In genomic region chr16:21272253-21272652, GRCh38 we compare ENCODE assay signal across 35 cellular contexts. TPM values are rescaled to one million over a fixed set of nuclear protein-coding genes. Genes with fewer than 3 reads are reported as not detected.
"Had no signal": no experiment of that assay in that cellular context is flagged by ENCODE, and none has a peak within 500 bp of the region (broad histone marks: within the 10 kb centered on the region; RNA-seq: fewer than 3 reads in every experiment).

No MANE protein-coding gene starts in this region.

- H3K4me3 Mint-ChIP-seq: activated B cell treated with CpG ODN at 0.5 μM for 24 hours; activated CD4-positive, alpha-beta memory T cell treated with anti-CD3 and anti-CD28 coated beads for 36 hours; activated CD4-positive, alpha-beta T cell treated with anti-CD3 and anti-CD28 coated beads, Interleukin-2, amount 10 ng/mL, durations not matched to agents 24 days and 14 days; activated CD8-positive, alpha-beta memory T cell treated with anti-CD3 and anti-CD28 coated beads, Interleukin-2, amount 10 ng/mL, durations not matched to agents 7 days and 5 days; activated CD8-positive, alpha-beta T cell treated with anti-CD3 and anti-CD28 coated beads, Interleukin-2, amount 10 ng/mL, durations not matched to agents 7 days and 5 days; activated naive CD4-positive, alpha-beta T cell treated with anti-CD3 and anti-CD28 coated beads, Interleukin-2, amount 10 ng/mL, durations not matched to agents 7 days and 5 days; activated naive CD4-positive, alpha-beta T cell treated with anti-CD3 and anti-CD28 coated beads, Interleukin-2, amount 50 U/mL, for 24 hours; activated naive CD8-positive, alpha-beta T cell; activated naive CD8-positive, alpha-beta T cell treated with anti-CD3 and anti-CD28 coated beads, Interleukin-2, amount 10 ng/mL, durations not matched to agents 7 days and 5 days; activated naive CD8-positive, alpha-beta T cell treated with anti-CD3 and anti-CD28 coated beads, Interleukin-2, amount 50 U/mL, for 24 hours; activated T-cell treated with anti-CD3 and anti-CD28 coated beads, Interleukin-2, amount 50 U/mL, for 24 hours; T-cell; T-helper 17 cell had no signal

- H3K9me3 Mint-ChIP-seq: activated B cell treated with CpG ODN at 0.5 μM for 24 hours; activated CD4-positive, alpha-beta memory T cell treated with anti-CD3 and anti-CD28 coated beads for 36 hours; activated CD4-positive, alpha-beta T cell treated with anti-CD3 and anti-CD28 coated beads, Interleukin-2, amount 10 ng/mL, durations not matched to agents 24 days and 14 days; activated naive CD4-positive, alpha-beta T cell treated with anti-CD3 and anti-CD28 coated beads, Interleukin-2, amount 10 ng/mL, durations not matched to agents 7 days and 5 days; activated naive CD4-positive, alpha-beta T cell treated with anti-CD3 and anti-CD28 coated beads, Interleukin-2, amount 50 U/mL, for 24 hours; activated naive CD8-positive, alpha-beta T cell treated with anti-CD3 and anti-CD28 coated beads, Interleukin-2, amount 10 ng/mL, durations not matched to agents 7 days and 5 days; activated naive CD8-positive, alpha-beta T cell treated with anti-CD3 and anti-CD28 coated beads, Interleukin-2, amount 50 U/mL, for 24 hours; activated T-cell treated with anti-CD3 and anti-CD28 coated beads, Interleukin-2, amount 50 U/mL, for 24 hours; activated T-helper 2 cell treated with anti-CD3 and anti-CD28 coated beads, Interferon-gamma antibody, Interleukin-2, Interleukin-4, amounts not matched to agents 10 μg/mL and 5 μg/mL and 100 μg/mL, durations not matched to agents 14 hours and 24 hours and 36 hours; T-cell had no signal

- H3K4me1 Mint-ChIP-seq: activated CD4-positive, alpha-beta T cell treated with anti-CD3 and anti-CD28 coated beads, Interleukin-2, amount 10 ng/mL, durations not matched to agents 24 days and 14 days; activated CD8-positive, alpha-beta memory T cell treated with anti-CD3 and anti-CD28 coated beads, Interleukin-2, amount 10 ng/mL, durations not matched to agents 7 days and 5 days; activated naive CD4-positive, alpha-beta T cell treated with anti-CD3 and anti-CD28 coated beads, Interleukin-2, amount 10 ng/mL, durations not matched to agents 7 days and 5 days; activated naive CD4-positive, alpha-beta T cell treated with anti-CD3 and anti-CD28 coated beads, Interleukin-2, amount 50 U/mL, for 24 hours; activated naive CD8-positive, alpha-beta T cell treated with anti-CD3 and anti-CD28 coated beads, Interleukin-2, amount 10 ng/mL, durations not matched to agents 7 days and 5 days; T-cell; T-helper 17 cell had no signal

- H3K36me3 Mint-ChIP-seq: activated CD4-positive, alpha-beta memory T cell treated with anti-CD3 and anti-CD28 coated beads for 36 hours; activated CD8-positive, alpha-beta memory T cell treated with anti-CD3 and anti-CD28 coated beads, Interleukin-2, amount 10 ng/mL, durations not matched to agents 7 days and 5 days; activated naive CD4-positive, alpha-beta T cell treated with anti-CD3 and anti-CD28 coated beads, Interleukin-2, amount 10 ng/mL, durations not matched to agents 7 days and 5 days; activated naive CD4-positive, alpha-beta T cell treated with anti-CD3 and anti-CD28 coated beads, Interleukin-2, amount 50 U/mL, for 24 hours; activated naive CD8-positive, alpha-beta T cell; activated naive CD8-positive, alpha-beta T cell treated with anti-CD3 and anti-CD28 coated beads, Interleukin-2, amount 10 ng/mL, durations not matched to agents 7 days and 5 days; T-cell had no signal

- H3K36me3 ChIP-seq: brain microvascular endothelial cell, breast epithelium had no signal

- ATAC-seq: activated CD8-positive, alpha-beta memory T cell treated with anti-CD3 and anti-CD28 coated beads, Interleukin-2, amount 10 ng/mL, durations not matched to agents 7 days and 5 days; activated CD8-positive, alpha-beta T cell treated with anti-CD3 and anti-CD28 coated beads, Interleukin-2, amount 10 ng/mL, durations not matched to agents 7 days and 5 days; activated naive CD8-positive, alpha-beta T cell treated with anti-CD3 and anti-CD28 coated beads, Interleukin-2, amount 50 U/mL, for 24 hours; body of pancreas; T-cell; T-helper 17 cell had no signal

- H3K27me3 ChIP-seq: body of pancreas had no signal

- FAIRE-seq: astrocyte, TTC549 had no signal

- H3K4me1 ChIP-seq: body of pancreas, breast epithelium had no signal

- H3K4me3 ChIP-seq: body of pancreas, breast epithelium had no signal

- H3K27ac Mint-ChIP-seq: activated B cell treated with CpG ODN at 0.5 μM for 24 hours; activated CD4-positive, alpha-beta memory T cell treated with anti-CD3 and anti-CD28 coated beads for 36 hours; activated CD4-positive, alpha-beta T cell treated with anti-CD3 and anti-CD28 coated beads, Interleukin-2, amount 10 ng/mL, durations not matched to agents 24 days and 14 days; activated CD8-positive, alpha-beta memory T cell treated with anti-CD3 and anti-CD28 coated beads, Interleukin-2, amount 10 ng/mL, durations not matched to agents 7 days and 5 days; activated CD8-positive, alpha-beta T cell treated with anti-CD3 and anti-CD28 coated beads, Interleukin-2, amount 10 ng/mL, durations not matched to agents 7 days and 5 days; activated naive CD4-positive, alpha-beta T cell treated with anti-CD3 and anti-CD28 coated beads, Interleukin-2, amount 10 ng/mL, durations not matched to agents 7 days and 5 days; activated naive CD4-positive, alpha-beta T cell treated with anti-CD3 and anti-CD28 coated beads, Interleukin-2, amount 50 U/mL, for 24 hours; activated naive CD8-positive, alpha-beta T cell; activated naive CD8-positive, alpha-beta T cell treated with anti-CD3 and anti-CD28 coated beads, Interleukin-2, amount 10 ng/mL, durations not matched to agents 7 days and 5 days; activated naive CD8-positive, alpha-beta T cell treated with anti-CD3 and anti-CD28 coated beads, Interleukin-2, amount 50 U/mL, for 24 hours; activated T-cell treated with anti-CD3 and anti-CD28 coated beads, Interleukin-2, amount 50 U/mL, for 24 hours; activated T-helper 2 cell treated with anti-CD3 and anti-CD28 coated beads, Interferon-gamma antibody, Interleukin-2, Interleukin-4, amounts not matched to agents 10 μg/mL and 5 μg/mL and 100 μg/mL, durations not matched to agents 14 hours and 24 hours and 36 hours; T-cell; T-helper 17 cell had no signal

- DNase-seq: activated B cell treated with CpG ODN at 0.5 μM for 24 hours; activated CD4-positive, alpha-beta memory T cell treated with anti-CD3 and anti-CD28 coated beads for 36 hours; activated CD4-positive, alpha-beta T cell treated with anti-CD3 and anti-CD28 coated beads for 4 hours; activated CD4-positive, alpha-beta T cell treated with anti-CD3 and anti-CD28 coated beads, Interleukin-2, amount 10 ng/mL, durations not matched to agents 24 days and 14 days; activated CD4-positive, alpha-beta T cell treated with anti-CD3 and anti-CD28 coated beads, Interleukin-2, amount 50 U/mL, for 1 hour; activated CD4-positive, alpha-beta T cell treated with anti-CD3 and anti-CD28 coated beads, Interleukin-2, amount 50 U/mL, for 4 hours; activated CD4-positive, CD25-positive, alpha-beta regulatory T cell treated with anti-CD3 and anti-CD28 coated beads, Interleukin-2, amount 50 U/mL, for 72 hours; activated CD8-positive, alpha-beta memory T cell treated with anti-CD3 and anti-CD28 coated beads for 24 hours; activated CD8-positive, alpha-beta memory T cell treated with anti-CD3 and anti-CD28 coated beads, Interleukin-2, amount 10 ng/mL, durations not matched to agents 7 days and 5 days; activated CD8-positive, alpha-beta memory T cell treated with anti-CD3 and anti-CD28 coated beads, Interleukin-2, amount 50 U/mL, for 48 hours; activated CD8-positive, alpha-beta T cell treated with anti-CD3 and anti-CD28 coated beads, Interleukin-2, amount 10 ng/mL, durations not matched to agents 7 days and 5 days; activated effector memory CD4-positive, alpha-beta T cell treated with Interleukin-2 at 50 U/mL for 16 hours; activated gamma-delta T cell; activated naive CD4-positive, alpha-beta T cell treated with anti-CD3 and anti-CD28 coated beads, Interleukin-2, amount 10 ng/mL, durations not matched to agents 7 days and 5 days; activated naive CD4-positive, alpha-beta T cell treated with Interleukin-2 at 50 U/mL for 16 hours; activated naive CD8-positive, alpha-beta T cell treated with anti-CD3 and anti-CD28 coated beads, Interleukin-2, amount 10 ng/mL, durations not matched to agents 7 days and 5 days; activated naive CD8-positive, alpha-beta T cell treated with anti-CD3 and anti-CD28 coated beads, Interleukin-2, amount 50 U/mL, for 24 hours; activated T-cell treated with anti-CD3 and anti-CD28 coated beads, Interleukin-2, amount 50 U/mL, for 24 hours; activated T-cell treated with anti-CD3 and anti-CD28 coated beads, Interleukin-2, amount 50 U/mL, for 48 hours; aorta; body of pancreas; brain microvascular endothelial cell; central memory CD4-positive, alpha-beta T cell; T-cell; T-helper 17 cell had no signal

- H3K9me3 ChIP-seq: body of pancreas, breast epithelium had no signal

- H3K27ac ChIP-seq: body of pancreas, brain microvascular endothelial cell, breast epithelium, VCaP had no signal

RNA-seq across cellular contexts. Expression of gene CRYM, which starts 5.8 kb away (rescaled TPM):
- total RNA-seq: activated CD4-positive, alpha-beta memory T cell treated with anti-CD3 and anti-CD28 coated beads for 36 hours; activated CD4-positive, alpha-beta T cell treated with anti-CD3 and anti-CD28 coated beads, Interleukin-2, amount 10 ng/mL, durations not matched to agents 24 days and 14 days; activated CD8-positive, alpha-beta memory T cell treated with anti-CD3 and anti-CD28 coated beads, Interleukin-2, amount 10 ng/mL, durations not matched to agents 7 days and 5 days; activated CD8-positive, alpha-beta T cell treated with anti-CD3 and anti-CD28 coated beads, Interleukin-2, amount 10 ng/mL, durations not matched to agents 7 days and 5 days; activated naive CD8-positive, alpha-beta T cell treated with anti-CD3 and anti-CD28 coated beads, Interleukin-2, amount 10 ng/mL, durations not matched to agents 7 days and 5 days; activated T-helper 2 cell treated with anti-CD3 and anti-CD28 coated beads, Interferon-gamma antibody, Interleukin-2, Interleukin-4, amounts not matched to agents 10 μg/mL and 5 μg/mL and 100 μg/mL, durations not matched to agents 14 hours and 24 hours and 36 hours; T-helper 1 cell treated with Interleukin-12 subunit alpha and Interleukin-12 subunit beta and Interleukin-4 antibody, amounts not matched to agents 30 ng/mL and 1 ng/mL, for 36 hours; T-helper 2 cell treated with Interferon-gamma antibody and Interleukin-4, amounts not matched to agents 100 ng/mL and 5 ng/mL, for 36 hours had no signal

RNA-seq across cellular contexts. Expression of gene ANKS4B, which starts 38.8 kb away (rescaled TPM):
- total RNA-seq: activated B cell treated with CpG ODN at 0.5 μM for 24 hours; activated CD4-positive, alpha-beta memory T cell treated with anti-CD3 and anti-CD28 coated beads for 36 hours; activated CD4-positive, alpha-beta T cell treated with anti-CD3 and anti-CD28 coated beads, Interleukin-2, amount 10 ng/mL, durations not matched to agents 24 days and 14 days; activated CD8-positive, alpha-beta memory T cell treated with anti-CD3 and anti-CD28 coated beads, Interleukin-2, amount 10 ng/mL, durations not matched to agents 7 days and 5 days; activated CD8-positive, alpha-beta T cell treated with anti-CD3 and anti-CD28 coated beads, Interleukin-2, amount 10 ng/mL, durations not matched to agents 7 days and 5 days; activated naive CD8-positive, alpha-beta T cell treated with anti-CD3 and anti-CD28 coated beads, Interleukin-2, amount 10 ng/mL, durations not matched to agents 7 days and 5 days; activated T-helper 2 cell treated with anti-CD3 and anti-CD28 coated beads, Interferon-gamma antibody, Interleukin-2, Interleukin-4, amounts not matched to agents 10 μg/mL and 5 μg/mL and 100 μg/mL, durations not matched to agents 14 hours and 24 hours and 36 hours; aorta; astrocyte; cardiac septum; T-helper 1 cell treated with Interleukin-12 subunit alpha and Interleukin-12 subunit beta and Interleukin-4 antibody, amounts not matched to agents 30 ng/mL and 1 ng/mL, for 36 hours; T-helper 17 cell; T-helper 2 cell treated with Interferon-gamma antibody and Interleukin-4, amounts not matched to agents 100 ng/mL and 5 ng/mL, for 36 hours had no signal
